In the genomic region with DNA sequence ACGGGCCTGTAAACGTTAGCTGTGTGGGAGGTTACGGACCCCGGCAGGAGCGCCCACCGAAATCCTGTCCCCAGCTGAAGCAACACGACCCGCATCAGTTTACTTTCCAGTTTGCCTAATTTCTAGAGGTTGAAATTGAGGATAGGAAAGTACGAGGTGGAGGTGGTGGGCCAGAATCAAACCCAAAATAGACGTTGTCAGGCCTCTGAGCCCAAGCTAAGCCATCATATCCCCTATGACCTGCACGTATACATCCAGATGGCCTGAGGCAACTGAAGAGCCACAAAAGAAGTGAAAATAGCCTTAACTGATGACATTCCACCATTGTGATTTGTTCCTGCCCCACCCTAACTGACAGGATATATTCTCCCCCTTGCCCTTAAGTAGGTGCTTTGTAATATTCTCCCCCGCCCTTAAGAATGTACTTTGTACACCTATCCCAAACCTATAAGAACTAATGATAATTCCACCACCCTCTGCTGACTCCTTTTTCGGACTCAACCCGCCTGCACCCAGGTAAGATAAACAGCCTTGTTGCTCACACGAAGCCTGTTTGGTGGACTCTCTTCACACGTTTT, we compare ENCODE assay signal across 8 cellular contexts. TPM values are rescaled to one million over a fixed set of nuclear protein-coding genes. Genes with fewer than 3 reads are reported as not detected.
A peak's percentile ranks its signal among the peaks of the same experiment; 100 is the strongest.
DNase-seq lines count a peak whose midpoint lies in the region; ATAC-seq and TF ChIP-seq lines count a peak whose summit lies in the region.
"Not testable (repeated sequence)": the region's sequence is repeated elsewhere in the genome, so short reads cannot be mapped to it uniquely, and the experiment has no call there.

No MANE protein-coding gene starts in this region.

- TF ChIP-seq CTCF in MCF 10A (IDR thresholded peaks at IDR 0.05; ENCODE audit: unreplicated experiment); heart right ventricle (IDR thresholded peaks at IDR 0.05): not testable (repeated sequence)

- not testable (repeated sequence) for H3K36me3 ChIP-seq in CD8-positive, alpha-beta memory T cell (ENCODE audit: insufficient read depth, low read length); heart right ventricle

- not testable (repeated sequence) for DNase-seq in CD8-positive, alpha-beta memory T cell; T-helper 2 cell treated with Interferon-gamma antibody and Interleukin-4, amounts not matched to agents 5 μg/mL and 100 μg/mL, for 36 hours (ENCODE audit: low spot score); heart right ventricle; natural killer cell treated with Interleukin-12 subunit alpha and Interleukin-12 subunit beta and Interleukin-15 and Interleukin-18, amount 100 ng/mL, for 72 hours (ENCODE audit: low spot score)
- DNase-seq in MCF 10A (ENCODE audit: unreplicated experiment), result peak; percentile 20

- H3K4me3 ChIP-seq in CD8-positive, alpha-beta memory T cell (ENCODE audit: low read length), result peak overlapping the region; percentile 94
- peak overlapping the region in 9 of 10 donors; percentile 77 to 94 (median 83) for H3K4me3 ChIP-seq in heart right ventricle

- peak overlapping the region; percentile 95 to 97 (median 96) for H3K27ac Mint-ChIP-seq in CD8-positive, alpha-beta memory T cell
- peak overlapping the region; percentile 93 for H3K27ac Mint-ChIP-seq in T-helper 2 cell treated with Interferon-gamma antibody and Interleukin-4, amounts not matched to agents 5 μg/mL and 100 μg/mL, for 36 hours
- peak overlapping the region; percentile 93 for H3K27ac Mint-ChIP-seq in MCF 10A (ENCODE audit: low read depth, unreplicated experiment)
- peak overlapping the region; percentile 88 to 94 for H3K27ac Mint-ChIP-seq in natural killer cell treated with Interleukin-12 subunit alpha and Interleukin-12 subunit beta and Interleukin-15 and Interleukin-18, amount 100 ng/mL, for 72 hours

- intact Hi-C loops in MCF 10A (cut with micrococcal nuclease); heart right ventricle (cut with DNase I): not testable (repeated sequence)

- H3K9me3 ChIP-seq in CD8-positive, alpha-beta memory T cell (ENCODE audit: low read length); heart right ventricle: not testable (repeated sequence)

- H3K9me3 Mint-ChIP-seq in CD8-positive, alpha-beta memory T cell; T-helper 2 cell treated with Interferon-gamma antibody and Interleukin-4, amounts not matched to agents 5 μg/mL and 100 μg/mL, for 36 hours; MCF 10A (ENCODE audit: unreplicated experiment); natural killer cell treated with Interleukin-12 subunit alpha and Interleukin-12 subunit beta and Interleukin-15 and Interleukin-18, amount 100 ng/mL, for 72 hours: not testable (repeated sequence)

- POLR2A ChIA-PET in CD8-positive, alpha-beta memory T cell (lab: Charles Lee), result interaction anchor here (0.7 to 2.3 kb wide), 16 partner anchors 9 to 1067 kb away, joined by 3 to 63 read pairs (median 3); a partner anchor contains a TSS
- POLR2A ChIA-PET in MCF 10A (lab: Yijun Ruan, JAX), result interaction anchor here (0.6 to 4.4 kb wide), 33 partner anchors 9 to 1017 kb away, joined by 3 to 28 read pairs (median 4); a partner anchor contains a TSS

- H3K27me3 Mint-ChIP-seq in CD8-positive, alpha-beta memory T cell; T-helper 2 cell treated with Interferon-gamma antibody and Interleukin-4, amounts not matched to agents 5 μg/mL and 100 μg/mL, for 36 hours (ENCODE audit: low read depth); MCF 10A (ENCODE audit: insufficient read depth, unreplicated experiment); natural killer cell treated with Interleukin-12 subunit alpha and Interleukin-12 subunit beta and Interleukin-15 and Interleukin-18, amount 100 ng/mL, for 72 hours: not testable (repeated sequence)

- peak overlapping the region; percentile 86 to 95 (median 90) for H3K4me3 Mint-ChIP-seq in CD8-positive, alpha-beta memory T cell
- H3K4me3 Mint-ChIP-seq in T-helper 2 cell treated with Interferon-gamma antibody and Interleukin-4, amounts not matched to agents 5 μg/mL and 100 μg/mL, for 36 hours, result peak overlapping the region; percentile 89
- H3K4me3 Mint-ChIP-seq in MCF 10A (ENCODE audit: unreplicated experiment), result peak overlapping the region; percentile 80
- H3K4me3 Mint-ChIP-seq in natural killer cell treated with Interleukin-12 subunit alpha and Interleukin-12 subunit beta and Interleukin-15 and Interleukin-18, amount 100 ng/mL, for 72 hours, result peak overlapping the region; percentile 78

- peak overlapping the region; percentile 83 for H3K27ac ChIP-seq in CD8-positive, alpha-beta memory T cell (ENCODE audit: low read depth, low read length)
- H3K27ac ChIP-seq in heart right ventricle (peak overlapping the region in 9 of 10 donors; percentile 83 to 96 (median 87)), temporal lobe (ENCODE audit: low read depth, low read length) (peak overlapping the region; percentile 95)

- CTCF ChIA-PET in CD8-positive, alpha-beta memory T cell (lab: Charles Lee), result interaction anchor here (0.5 to 2.6 kb wide), 15 partner anchors 9 to 740 kb away, joined by 3 to 23 read pairs (median 4); a partner anchor contains a TSS
- CTCF ChIA-PET in MCF 10A (lab: Yijun Ruan, JAX), result interaction anchor here (0.6 to 2.2 kb wide), 7 partner anchors 9 to 440 kb away, joined by 3 to 9 read pairs (median 3); no protein-coding TSS in a partner anchor

- H3K36me3 Mint-ChIP-seq in CD8-positive, alpha-beta memory T cell; T-helper 2 cell treated with Interferon-gamma antibody and Interleukin-4, amounts not matched to agents 5 μg/mL and 100 μg/mL, for 36 hours (ENCODE audit: low read depth); MCF 10A (ENCODE audit: insufficient read depth, unreplicated experiment); natural killer cell treated with Interleukin-12 subunit alpha and Interleukin-12 subunit beta and Interleukin-15 and Interleukin-18, amount 100 ng/mL, for 72 hours: not testable (repeated sequence)

- peaks cover 35% of the 10 kb centered on the region for H3K4me1 ChIP-seq in CD8-positive, alpha-beta memory T cell (ENCODE audit: insufficient read depth, low read length)
- H3K4me1 ChIP-seq in heart right ventricle, result peaks cover 0 to 35% (median 23%) of the 10 kb centered on the region in 9 donors

- 45 to 46% methylated on average over 16 of the region's 16 CpGs for WGBS in heart right ventricle, 2 donors

- not testable (repeated sequence) for H3K27me3 ChIP-seq in CD8-positive, alpha-beta memory T cell (ENCODE audit: insufficient read depth, low read length, poor library complexity, severe bottlenecking); heart right ventricle

- BruUV-seq in MCF 10A (replicated peaks; lab: Mats Ljungman, UMichigan), result TSS peak; percentile 87

- ATAC-seq in GM21619 (IDR thresholded peaks at IDR 0.05; ENCODE audit: unreplicated experiment) (peak; percentile 5), HG03432 (IDR thresholded peaks at IDR 0.05; ENCODE audit: unreplicated experiment) (peak; percentile 13), heart right ventricle (peak in 1 of 8 donors; percentile 2)
- not testable (repeated sequence) for ATAC-seq in natural killer cell treated with Interleukin-12 subunit alpha and Interleukin-12 subunit beta and Interleukin-15 and Interleukin-18, amount 100 ng/mL, for 72 hours

- peaks cover 33 to 45% (median 44%) of the 10 kb centered on the region in 3 donors for H3K4me1 Mint-ChIP-seq in CD8-positive, alpha-beta memory T cell
- H3K4me1 Mint-ChIP-seq in T-helper 2 cell treated with Interferon-gamma antibody and Interleukin-4, amounts not matched to agents 5 μg/mL and 100 μg/mL, for 36 hours (ENCODE audit: low read depth), result peaks cover 29% of the 10 kb centered on the region
- peaks cover 18% of the 10 kb centered on the region for H3K4me1 Mint-ChIP-seq in MCF 10A (ENCODE audit: insufficient read depth, unreplicated experiment)
- H3K4me1 Mint-ChIP-seq in natural killer cell treated with Interleukin-12 subunit alpha and Interleukin-12 subunit beta and Interleukin-15 and Interleukin-18, amount 100 ng/mL, for 72 hours (ENCODE audit: low read depth in 2 of 2), result peaks cover 27 to 45% of the 10 kb centered on the region in 2 donors

RNA-seq across cellular contexts. Expression of a gene that starts 0.6 kb away (rescaled TPM):
- 10 to 100 TPM; 11.8 to 12.0 TPM for total RNA-seq in CD8-positive, alpha-beta memory T cell
- 6.4 TPM for polyA plus RNA-seq in CD8-positive, alpha-beta memory T cell
- total RNA-seq in MCF 10A (2022) (11.3 and 12.9 TPM in 2 replicates), heart right ventricle (10 to 100 TPM in 9 of 10 donors, 1 to 10 TPM in 1; 9.3 to 20.4 (median 14.0) TPM), temporal lobe (15.0 TPM)
- polyA plus RNA-seq in heart right ventricle, result 10 to 100 TPM in 1 of 2 donors, 1 to 10 TPM in 1; 3.4 to 13.8 TPM
- total RNA-seq in natural killer cell treated with Interleukin-12 subunit alpha and Interleukin-12 subunit beta and Interleukin-15 and Interleukin-18, amount 100 ng/mL, for 72 hours, result 10 to 100 TPM in 1 of 2 donors, 1 to 10 TPM in 1; 6.4 to 11.3 TPM

RNA-seq across cellular contexts. Expression of a gene that starts 57.2 kb away (rescaled TPM):
- total RNA-seq in CD8-positive, alpha-beta memory T cell, result 10 to 100 TPM; 35.8 to 36.4 TPM
- polyA plus RNA-seq in CD8-positive, alpha-beta memory T cell, result 28.2 TPM
- total RNA-seq in MCF 10A (2022) (25.6 and 25.9 TPM in 2 replicates), heart right ventricle (10 to 100 TPM in 7 of 10 donors, 1 to 10 TPM in 3; 7.8 to 16.8 (median 10.9) TPM), temporal lobe (15.2 TPM)
- 10 to 100 TPM in 1 of 2 donors, 1 to 10 TPM in 1; 7.1 to 44.3 TPM for polyA plus RNA-seq in heart right ventricle
- 10 to 100 TPM; 41.8 to 82.9 TPM for total RNA-seq in natural killer cell treated with Interleukin-12 subunit alpha and Interleukin-12 subunit beta and Interleukin-15 and Interleukin-18, amount 100 ng/mL, for 72 hours
